ENCODE assay signal across 22 cellular contexts in genomic region chr11:46387456-46387855, GRCh38. TPM values are rescaled to one million over a fixed set of nuclear protein-coding genes. Genes with fewer than 3 reads are reported as not detected.
"Had no signal": no experiment of that assay in that cellular context is flagged by ENCODE, and none has a peak within 500 bp of the region (broad histone marks: within the 10 kb centered on the region; RNA-seq: fewer than 3 reads in every experiment).

No MANE protein-coding gene starts in this region.

- ATAC-seq: heart left ventricle; left colon; left ventricle myocardium superior; stimulated activated naive CD8-positive, alpha-beta T cell treated with anti-CD3 and anti-CD28 coated beads, Interleukin-15, Interleukin-2, amounts not matched to agents 100 U/mL and 50 U/mL, for 24 hours had no signal

- H3K9me3 Mint-ChIP-seq: endodermal cell, nephron had no signal

- H3K27ac Mint-ChIP-seq: endodermal cell, nephron had no signal

- DNase-seq: effector CD4-positive, alpha-beta T cell; endodermal cell; foreskin melanocyte; heart left ventricle; hippocampal formation; left colon; left ventricle myocardium superior; mesenchymal stem cell; midbrain; ovary; stimulated activated CD4-positive, alpha-beta T cell treated with anti-CD3 and anti-CD28 coated beads, Interleukin-2, amount 100 ng/mL, for 48 hours; stimulated activated naive CD8-positive, alpha-beta T cell treated with anti-CD3 and anti-CD28 coated beads, Interleukin-15, Interleukin-2, amounts not matched to agents 100 U/mL and 50 U/mL, for 24 hours; thyroid gland; uterus had no signal

- H3K36me3 ChIP-seq: heart left ventricle, ovary, right atrium auricular region, suprapubic skin, thyroid gland, upper lobe of left lung, uterus had no signal

- H3K4me2 ChIP-seq: smooth muscle cell had no signal

- H3K27ac ChIP-seq: coronary artery, heart left ventricle, ovary, right atrium auricular region, suprapubic skin, thyroid gland, upper lobe of left lung, uterus had no signal

- H3K9me3 ChIP-seq: heart left ventricle, ovary, right atrium auricular region, suprapubic skin, thyroid gland, upper lobe of left lung, uterus had no signal

- H3K4me3 ChIP-seq: coronary artery, heart left ventricle, lung, ovary, right atrium auricular region, smooth muscle cell, suprapubic skin, thyroid gland, upper lobe of left lung, uterus had no signal

RNA-seq across cellular contexts. Expression of gene CHRM4, which starts 4.1 kb away (rescaled TPM):
- total RNA-seq: left ventricle myocardium superior, posterior vena cava had no signal
